Comparison of ENCODE assay signal across 8 cellular contexts in genomic region chr11:123475478-123475877, GRCh38. TPM values are rescaled to one million over a fixed set of nuclear protein-coding genes. Genes with fewer than 3 reads are reported as not detected.
A peak's percentile ranks its signal among the peaks of the same experiment; 100 is the strongest.
DNase-seq lines count a peak whose midpoint lies in the region; ATAC-seq and TF ChIP-seq lines count a peak whose summit lies in the region.

No MANE protein-coding gene starts in this region.

- TF ChIP-seq CTCF in AG04449 (IDR thresholded peaks at IDR 0.05; ENCODE audit: insufficient read depth, low read length, missing control alignments) (peak; percentile 7), fibroblast of the aortic adventitia (IDR thresholded peaks at IDR 0.05; ENCODE audit: insufficient read depth, low read length) (peak; percentile 11), prostate gland (IDR thresholded peaks at IDR 0.05) (no peak)

- intact Hi-C loops in prostate gland (cut with DNase I) = loop anchor here (5.0 kb wide), 1 partner anchor 68 kb away; no protein-coding TSS in a partner anchor

- POLR2A ChIA-PET in AG04449 (lab: Yijun Ruan, JAX) = interaction anchor here (1.0 to 1.1 kb wide), 3 partner anchors 46 to 302 kb away, joined by 3 to 7 read pairs (median 3); no protein-coding TSS in a partner anchor

- H3K27ac ChIP-seq in prostate gland = no peak overlapping the region

- no peaks in the 10 kb centered on the region for H3K4me1 ChIP-seq in prostate gland (replicated peaks)

- DNase-seq in AG04449 (ENCODE audit: low read depth, low spot score) = no peak
- DNase-seq in GM04504 (ENCODE audit: low read depth) = peak; percentile 22
- DNase-seq in OCI-M1 (lab: John Stamatoyannopoulos, UW) = peak; percentile 43
- DNase-seq in fibroblast of the aortic adventitia (ENCODE audit: low read depth) = peak; percentile 42
- no peak for DNase-seq in NCI-H1436 (lab: John Stamatoyannopoulos, UW)
- DNase-seq in prostate gland (ENCODE audit: low spot score) = no peak

- ATAC-seq in HG03571 (IDR thresholded peaks at IDR 0.05; ENCODE audit: unreplicated experiment) = no peak
- no peak for ATAC-seq in GM21717 (IDR thresholded peaks at IDR 0.05; ENCODE audit: unreplicated experiment)

- H3K36me3 ChIP-seq in prostate gland = no peaks in the 10 kb centered on the region

- no peaks in the 10 kb centered on the region for H3K27me3 ChIP-seq in prostate gland (replicated peaks; ENCODE audit: insufficient read depth)

- H3K4me3 ChIP-seq in AG04449 (ENCODE audit: low read depth, low read length) (no peak overlapping the region), fibroblast of the aortic adventitia (ENCODE audit: low read depth, low read length) (no peak overlapping the region), prostate gland (no peak overlapping the region)

- no peak for TF ChIP-seq POLR2A in prostate gland (IDR thresholded peaks at IDR 0.05)

- 93% methylated on average over 3 of the region's 3 CpGs for WGBS in prostate gland

- no peaks in the 10 kb centered on the region for H3K9me3 ChIP-seq in prostate gland

- CTCF ChIA-PET in AG04449 (lab: Yijun Ruan, JAX) = interaction anchor here (0.7 to 10.0 kb wide), 23 partner anchors 8 to 453 kb away, joined by 3 to 422 read pairs (median 4); no protein-coding TSS in a partner anchor

RNA-seq across cellular contexts. Expression of gene GRAMD1B, which starts 45.4 kb away (rescaled TPM):
- total RNA-seq in fibroblast of the aortic adventitia (ENCODE audit: low replicate concordance) (3.1 and 11.0 TPM in 2 replicates), prostate gland (10 to 100 TPM in 1 of 2 donors, 1 to 10 TPM in 1; 4.5 to 27.2 TPM)

Comparison
In these comparisons a context has a peak if more than half of its experiments do, and no peak if none do; other contexts are left out.
1. DNase-seq: peak in GM04504 (single experiment), OCI-M1 (single experiment) and fibroblast of the aortic adventitia (single experiment); none in AG04449 (single experiment), NCI-H1436 (single experiment) and prostate gland (single experiment).
2. CTCF ChIP-seq: peak in AG04449 (single experiment) and fibroblast of the aortic adventitia (single experiment); none in prostate gland (0 of 4).